24 cellular contexts compared by ENCODE assay signal in genomic region chr10:34152434-34152833, GRCh38.
A peak's percentile ranks its signal among the peaks of the same experiment; 100 is the strongest.
DNase-seq lines count a peak whose midpoint lies in the region; ATAC-seq, FAIRE-seq and TF ChIP-seq lines count a peak whose summit lies in the region.
"Had no signal": no experiment of that assay in that cellular context is flagged by ENCODE, and none has a peak within 500 bp of the region (broad histone marks: within the 10 kb centered on the region; RNA-seq: fewer than 3 reads in every experiment).

No MANE protein-coding gene starts in this region.

- no peaks in the 10 kb centered on the region for H3K9me3 Mint-ChIP-seq in mesothelial cell of epicardium
- H3K9me3 Mint-ChIP-seq: CD4-positive, alpha-beta T cell; CD8-positive, alpha-beta T cell had no signal

- H3K27ac Mint-ChIP-seq in mesothelial cell of epicardium, result no peak overlapping the region
- H3K27ac Mint-ChIP-seq: CD4-positive, alpha-beta T cell; CD8-positive, alpha-beta T cell had no signal

- H3K9ac ChIP-seq in HepG2 (ENCODE audit: insufficient read depth, low read depth, low read length) (no peak overlapping the region), colonic mucosa (ENCODE audit: low read depth in 2 of 2, low read length in 2 of 2) (no peak overlapping the region)
- H3K9ac ChIP-seq: BLaER1 had no signal

- ATAC-seq in HepG2 (no peak), GM21367 (IDR thresholded peaks at IDR 0.05; ENCODE audit: unreplicated experiment) (no peak), right cardiac atrium (no peak)
- ATAC-seq: CD8-positive, alpha-beta T cell had no signal

- H4K20me1 ChIP-seq in HepG2 (ENCODE audit: insufficient read depth, low read length), result no peaks in the 10 kb centered on the region
- H4K20me1 ChIP-seq: BLaER1 had no signal

- peaks cover 13% of the 10 kb centered on the region for H3K4me1 ChIP-seq in HepG2 (ENCODE audit: insufficient read depth, low read length)
- H3K4me1 ChIP-seq in colonic mucosa, result no peaks in the 10 kb centered on the region
- no peaks in the 10 kb centered on the region for H3K4me1 ChIP-seq in right cardiac atrium (ENCODE audit: control insufficient read depth, insufficient read depth, low read length)
- H3K4me1 ChIP-seq: BE2C, Caco-2 had no signal

- H3K36me3 ChIP-seq in HepG2 (replicated peaks in 1 of 2; ENCODE audit: control insufficient read depth in 1 of 2, insufficient read depth in 2 of 2, low read length in 2 of 2) (no peaks in the 10 kb centered on the region), colonic mucosa (no peaks in the 10 kb centered on the region)
- H3K36me3 ChIP-seq: BE2C, BLaER1 had no signal

- CTCF ChIA-PET in HepG2 (lab: Yijun Ruan, JAX; ENCODE audit: low intra/inter-chr PET ratio, low total read pairs), result no interaction called here

- H3K27ac ChIP-seq in C4-2B, result peak overlapping the region; percentile 83; the same call in 1 of the 2 replicates
- H3K27ac ChIP-seq in VCaP, result peak overlapping the region; percentile 43
- H3K27ac ChIP-seq in HepG2 (ENCODE audit: extremely low read length, insufficient read depth, low read length), result no peak overlapping the region
- H3K27ac ChIP-seq in colonic mucosa, result no peak overlapping the region
- no peak overlapping the region for H3K27ac ChIP-seq in right cardiac atrium (ENCODE audit: low read length)
- H3K27ac ChIP-seq: BLaER1 had no signal

- in situ Hi-C loops in HepG2 (cut with HindIII; ENCODE audit: extremely low pct_ligation_motif_present, low pct_unique_long_range_greater_than_20kb), result no loop called here

- H3K9me3 ChIP-seq in HepG2 (ENCODE audit: low read length), result no peaks in the 10 kb centered on the region
- H3K9me3 ChIP-seq in colonic mucosa, result no peaks in the 10 kb centered on the region
- H3K9me3 ChIP-seq in right cardiac atrium (ENCODE audit: control insufficient read depth, low read length), result no peaks in the 10 kb centered on the region
- H3K9me3 ChIP-seq: BE2C, BLaER1, Caco-2 had no signal

- FAIRE-seq in HTR-8/SVneo (lab: Jason Lieb, UNC) (peak; percentile 51), HepG2 (lab: Jason Lieb, UNC) (no peak)
- FAIRE-seq: A204.1, D721Med, G401.6, GM12891, GM19239 had no signal

- no peak overlapping the region for H3K4me3 ChIP-seq in HepG2 (replicated peaks in 1 of 3; ENCODE audit: insufficient read depth in 1 of 3, low read depth in 2 of 3, low read length in 3 of 3)
- no peak overlapping the region for H3K4me3 ChIP-seq in colonic mucosa
- no peak overlapping the region for H3K4me3 ChIP-seq in right cardiac atrium (ENCODE audit: low read length)
- H3K4me3 ChIP-seq: BLaER1 had no signal

- no TSS peak for BruUV-seq in HepG2 (replicated peaks; lab: Mats Ljungman, UMichigan)

- TF ChIP-seq CTCF in C4-2B (conservative IDR thresholded peaks at IDR 0.05) (no peak), VCaP (conservative IDR thresholded peaks at IDR 0.05) (no peak), HepG2 (CRISPR knock-in tag; IDR thresholded peaks at IDR 0.05) (no peak), colonic mucosa (IDR thresholded peaks at IDR 0.05) (no peak), mesothelial cell of epicardium (IDR thresholded peaks at IDR 0.05; ENCODE audit: unreplicated experiment) (no peak)

- no peak for TF ChIP-seq RAD21 in HepG2 (CRISPR knock-in tag; IDR thresholded peaks at IDR 0.05)

- no peaks in the 10 kb centered on the region for H3K79me2 ChIP-seq in HepG2 (ENCODE audit: insufficient read depth, low read length)

- H3K4me3 Mint-ChIP-seq in mesothelial cell of epicardium, result no peak overlapping the region
- H3K4me3 Mint-ChIP-seq: CD4-positive, alpha-beta T cell; CD8-positive, alpha-beta T cell had no signal

- H3K4me1 Mint-ChIP-seq in mesothelial cell of epicardium, result peaks cover 24% of the 10 kb centered on the region

- TF ChIP-seq POLR2A in HepG2 (IDR thresholded peaks at IDR 0.05; ENCODE audit: insufficient read depth in 1 of 2, low read depth in 2 of 2, low read length in 2 of 2), result no peak

- POLR2A ChIA-PET in HepG2 (lab: Yijun Ruan, JAX), result no interaction called here

- H3K4me2 ChIP-seq in HepG2 (ENCODE audit: low read depth, low read length), result no peak overlapping the region
- H3K4me2 ChIP-seq: BLaER1 had no signal

- 94% methylated on average over 1 of the region's 1 CpG for WGBS in HepG2 (ENCODE audit: low lambda C conversion rate)
- 0% methylated on average over 1 of the region's 1 CpG for WGBS in right cardiac atrium

- intact Hi-C loops in HepG2 (cut with micrococcal nuclease; ENCODE audit: unreplicated experiment), result no loop called here
- intact Hi-C loops in colonic mucosa (cut with DNase I), result no loop called here
- intact Hi-C loops in right cardiac atrium (cut with DNase I), result no loop called here

- no peaks in the 10 kb centered on the region for H3K27me3 Mint-ChIP-seq in mesothelial cell of epicardium (ENCODE audit: low read depth)

- DNase-seq in HTR-8/SVneo (ENCODE audit: insufficient read length, low spot score), result no peak
- no peak for DNase-seq in HepG2 (ENCODE audit: low spot score)
- no peak for DNase-seq in colonic mucosa
- no peak for DNase-seq in mesothelial cell of epicardium (ENCODE audit: low spot score in 2 of 2, unreplicated experiment in 2 of 2)
- DNase-seq in right cardiac atrium, result no peak
- DNase-seq: 8988T; ACHN; BE2C; C1 segment of cervical spinal cord; Caco-2; Calu3; CD4-positive, alpha-beta T cell; CD8-positive, alpha-beta T cell; DMS79 treated with DMSO at 0.1 percent for 48 hours; GF-D8 had no signal

- no peaks in the 10 kb centered on the region for H3K27me3 ChIP-seq in HepG2 (ENCODE audit: control insufficient read depth in 1 of 2, insufficient read depth in 2 of 2, low read length in 2 of 2)
- H3K27me3 ChIP-seq in colonic mucosa, result no peaks in the 10 kb centered on the region
- no peaks in the 10 kb centered on the region for H3K27me3 ChIP-seq in right cardiac atrium (ENCODE audit: control insufficient read depth, insufficient read depth)
- H3K27me3 ChIP-seq: BE2C, BLaER1 had no signal

- no peak overlapping the region for H2AFZ ChIP-seq in HepG2 (ENCODE audit: low read length)

- TF ChIP-seq EP300 in HepG2 (IDR thresholded peaks at IDR 0.05; ENCODE audit: low read depth in 2 of 2, low read length in 2 of 2), result no peak
- no peak for TF ChIP-seq EP300 in HepG2 (CRISPR knock-in tag; IDR thresholded peaks at IDR 0.05; ENCODE audit: borderline replicate concordance)

- H3K36me3 Mint-ChIP-seq in mesothelial cell of epicardium, result no peaks in the 10 kb centered on the region
- H3K36me3 Mint-ChIP-seq: CD8-positive, alpha-beta T cell had no signal

TF ChIP-seq in HepG2, 621 proteins besides CTCF, POLR2A, EP300 and RAD21:
- peak; percentile 28; the same call in 1 of the 2 replicates for TF ChIP-seq ATF7 (IDR thresholded peaks at IDR 0.05)
- no peak for TF ChIP-seq ATF7 (CRISPR knock-in tag; IDR thresholded peaks at IDR 0.05)
- no peak for TF ChIP-seq MTF2 (CRISPR knock-in tag; IDR thresholded peaks at IDR 0.05; ENCODE audit: borderline replicate concordance)

Comparison
In these comparisons a context has a peak if more than half of its experiments do, and no peak if none do; other contexts are left out.
1. H3K27ac ChIP-seq: peak in C4-2B (single experiment) and VCaP (single experiment); none in HepG2 (single experiment), colonic mucosa (single experiment) and right cardiac atrium (single experiment).